9 cellular contexts compared by ENCODE assay signal in genomic region chr17:20266806-20267458, GRCh38.
DNase-seq lines count a peak whose midpoint lies in the region; ATAC-seq, FAIRE-seq and TF ChIP-seq lines count a peak whose summit lies in the region.
"Had no signal": no experiment of that assay in that cellular context is flagged by ENCODE, and none has a peak within 500 bp of the region (broad histone marks: within the 10 kb centered on the region; RNA-seq: fewer than 3 reads in every experiment).

No MANE protein-coding gene starts in this region.

- FAIRE-seq in H54 (lab: Jason Lieb, UNC), result peak; percentile 91

- H3K4me1 ChIP-seq in SJCRH30, result peaks cover 47% of the 10 kb centered on the region

- H3K27ac ChIP-seq in SJCRH30, result peak overlapping the region; percentile 0; the same call in 1 of the 2 replicates
- H3K27ac ChIP-seq: WERI-Rb-1 had no signal

- ATAC-seq in HG03135 (IDR thresholded peaks at IDR 0.05; ENCODE audit: unreplicated experiment), result no peak
- no peak for ATAC-seq in HG03521 (IDR thresholded peaks at IDR 0.05; ENCODE audit: unreplicated experiment)
- no peak for ATAC-seq in GM19397 (IDR thresholded peaks at IDR 0.05; ENCODE audit: unreplicated experiment)

- no peak for TF ChIP-seq POLR2A in H54 (IDR thresholded peaks at IDR 0.05; ENCODE audit: low read depth, low read length)

- H3K4me3 ChIP-seq in SJCRH30, result no peak overlapping the region
- no peak overlapping the region for H3K4me3 ChIP-seq in fibroblast of pulmonary artery (replicated peaks; ENCODE audit: low read depth, low read length)

- TF ChIP-seq CTCF in fibroblast of pulmonary artery (IDR thresholded peaks at IDR 0.05; ENCODE audit: low read length, missing control alignments), result no peak

- no peaks in the 10 kb centered on the region; the same call in 1 of the 2 replicates for H3K36me3 ChIP-seq in SJCRH30
- H3K36me3 ChIP-seq: WERI-Rb-1 had no signal

- no peaks in the 10 kb centered on the region for H3K27me3 ChIP-seq in SJCRH30

- DNase-seq in AG08395 (ENCODE audit: low spot score) (peak; percentile 49), H54 (ENCODE audit: insufficient read length, low spot score) (peak; percentile 13), SJCRH30 (peak; percentile 76 to 89), fibroblast of pulmonary artery (ENCODE audit: low read depth) (peak; percentile 22), NCI-H187 treated with DMSO at 0.1 percent for 48 hours (lab: John Stamatoyannopoulos, UW) (no peak)
- DNase-seq: WERI-Rb-1 had no signal

- H3K9me3 ChIP-seq in SJCRH30 (replicated peaks), result no peaks in the 10 kb centered on the region
